Comparison of ENCODE assay signal across 1 cellular context in genomic region chr20:46701556-46701955, GRCh38.
TF ChIP-seq lines count a peak whose summit lies in the region.

No MANE protein-coding gene starts in this region.

TF ChIP-seq in K562, 482 proteins besides CTCF, POLR2A, EP300 and RAD21:
- TF ChIP-seq KDM2B (CRISPR knock-in tag; IDR thresholded peaks at IDR 0.05) (no peak), ZBTB26 (CRISPR knock-in tag; IDR thresholded peaks at IDR 0.05) (no peak)
